ENCODE assay signal across 8 cellular contexts in the genomic region with DNA sequence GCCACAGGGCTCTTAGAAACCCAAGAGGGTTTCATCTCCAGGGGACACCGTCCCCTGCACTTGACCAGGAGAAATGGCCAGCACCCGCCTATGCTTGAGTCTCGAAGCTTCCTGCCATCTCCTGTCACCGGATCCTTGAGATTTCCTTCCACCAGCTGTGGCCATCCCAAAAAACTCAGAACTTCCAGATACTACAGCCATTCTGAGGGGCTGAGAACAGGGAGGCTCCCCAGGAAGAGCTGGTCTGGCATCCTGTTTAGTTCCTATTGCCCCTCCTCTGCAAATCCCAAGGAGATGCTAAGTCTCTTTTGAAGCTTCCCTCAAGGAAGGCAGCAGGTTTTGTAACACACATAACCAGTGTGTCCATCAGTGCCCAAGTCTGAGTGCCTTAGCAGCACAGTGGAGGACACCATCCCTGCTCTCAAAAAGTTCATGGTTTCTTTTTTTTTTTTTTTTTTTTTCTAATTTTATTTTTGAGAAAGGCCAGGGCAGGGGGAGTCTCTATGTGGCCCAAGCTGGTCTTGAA. TPM values are rescaled to one million over a fixed set of nuclear protein-coding genes. Genes with fewer than 3 reads are reported as not detected.
DNase-seq lines count a peak whose midpoint lies in the region; ATAC-seq and TF ChIP-seq lines count a peak whose summit lies in the region.

No MANE protein-coding gene starts in this region.

- peak overlapping the region; percentile 80 for H3K27ac ChIP-seq in cardiac muscle cell
- peak overlapping the region; percentile 80 to 95 for H3K27ac ChIP-seq in lung (ENCODE audit: low read depth in 1 of 2, low read length in 1 of 2)
- H3K27ac ChIP-seq in upper lobe of right lung = peak overlapping the region; percentile 93

- TF ChIP-seq CTCF in cardiac muscle cell (IDR thresholded peaks at IDR 0.05; ENCODE audit: low read depth, low read length) (no peak), astrocyte of the spinal cord (IDR thresholded peaks at IDR 0.05; ENCODE audit: low read depth, low read length) (no peak), lung (IDR thresholded peaks at IDR 0.05; ENCODE audit: control extremely low read depth, extremely low read depth) (no peak), upper lobe of right lung (IDR thresholded peaks at IDR 0.05) (no peak)

- peak overlapping the region; percentile 99 for H3K4me3 ChIP-seq in cardiac muscle cell
- peak overlapping the region; percentile 75 for H3K4me3 ChIP-seq in astrocyte of the spinal cord (ENCODE audit: low read depth, low read length)
- H3K4me3 ChIP-seq in lung = no peak overlapping the region
- peak overlapping the region; percentile 77 for H3K4me3 ChIP-seq in upper lobe of right lung

- H3K4me1 ChIP-seq in cardiac muscle cell (ENCODE audit: low read depth) (peaks cover 50% of the 10 kb centered on the region), lung (ENCODE audit: control insufficient read depth in 2 of 2, insufficient read depth in 2 of 2, low read length in 2 of 2) (peaks cover 30 to 32% of the 10 kb centered on the region in 2 donors), upper lobe of right lung (peaks cover 80% of the 10 kb centered on the region)

- intact Hi-C loops in left cardiac atrium (cut with DNase I) = no loop called here
- intact Hi-C loops in upper lobe of right lung (cut with DNase I) = no loop called here

- no peaks in the 10 kb centered on the region for H3K27me3 ChIP-seq in cardiac muscle cell
- no peaks in the 10 kb centered on the region for H3K27me3 ChIP-seq in lung (ENCODE audit: control insufficient read depth, insufficient read depth)
- H3K27me3 ChIP-seq in upper lobe of right lung = no peaks in the 10 kb centered on the region

- H3K36me3 ChIP-seq in cardiac muscle cell (peaks cover 2% of the 10 kb centered on the region), lung (ENCODE audit: control insufficient read depth in 2 of 2, insufficient read depth in 2 of 2, low read length in 2 of 2) (peaks cover 0 to 12% of the 10 kb centered on the region in 2 donors), upper lobe of right lung (peaks cover 19% of the 10 kb centered on the region)

- in situ Hi-C loops in astrocyte of the spinal cord (cut with HindIII; ENCODE audit: low sequenced_read_pairs) = no loop called here

- H3K9me3 ChIP-seq in cardiac muscle cell (ENCODE audit: low read depth) (no peaks in the 10 kb centered on the region), lung (ENCODE audit: control insufficient read depth in 2 of 2, insufficient read depth in 1 of 2, low read length in 1 of 2) (no peaks in the 10 kb centered on the region), upper lobe of right lung (no peaks in the 10 kb centered on the region)

- ATAC-seq in left cardiac atrium (no peak), lung (ENCODE audit: insufficient read depth, low FRiP score) (no peak), upper lobe of right lung (no peak), GM18502 (IDR thresholded peaks at IDR 0.05; ENCODE audit: poor library complexity, unreplicated experiment) (no peak)

- DNase-seq in cardiac muscle cell (ENCODE audit: low read depth in 1 of 2, low spot score in 1 of 2) (no peak), left cardiac atrium (no peak), astrocyte of the spinal cord (ENCODE audit: low read depth, low spot score) (no peak), lung (ENCODE audit: low spot score) (no peak), upper lobe of right lung (no peak), globus pallidus (ENCODE audit: low spot score) (no peak), AML-193 (lab: John Stamatoyannopoulos, UW) (no peak)

- 56 to 59% methylated on average over 4 of the region's 4 CpGs for WGBS in lung, 2 donors

RNA-seq across cellular contexts. Expression of gene UBALD2, which starts 2.0 kb away (rescaled TPM):
- 13.5 and 23.2 TPM in 2 replicates for total RNA-seq in cardiac muscle cell
- 13.2 and 19.6 TPM in 2 replicates for polyA plus RNA-seq in cardiac muscle cell
- 10 to 100 TPM; 21.3 to 30.8 TPM for total RNA-seq in left cardiac atrium
- total RNA-seq in lung = 10 to 100 TPM; 11.6 to 57.1 TPM
- polyA plus RNA-seq in lung = 10 to 100 TPM; 59.8 to 64.0 TPM
- total RNA-seq in upper lobe of right lung = 56.7 TPM

RNA-seq across cellular contexts. Expression of gene RNF157, which starts 26.8 kb away (rescaled TPM):
- total RNA-seq in cardiac muscle cell (11.4 and 15.0 TPM in 2 replicates), left cardiac atrium (10 to 100 TPM; 11.1 to 19.9 TPM), lung (1 to 10 TPM; 2.2 to 2.5 TPM), upper lobe of right lung (3.8 TPM)
- polyA plus RNA-seq in cardiac muscle cell (11.0 and 15.2 TPM in 2 replicates), lung (1 to 10 TPM in 1 of 2 donors, under 1 TPM in 1; 0.88 to 1.4 TPM)

RNA-seq across cellular contexts. Expression of gene QRICH2, which starts 41.0 kb away (rescaled TPM):
- 6.4 and 6.8 TPM in 2 replicates for total RNA-seq in cardiac muscle cell
- 2.2 and 5.0 TPM in 2 replicates for polyA plus RNA-seq in cardiac muscle cell
- 1 to 10 TPM; 1.9 to 3.9 TPM for total RNA-seq in left cardiac atrium
- 1 to 10 TPM; 2.3 to 3.0 TPM for total RNA-seq in lung
- 1 to 10 TPM; 2.5 to 4.7 TPM for polyA plus RNA-seq in lung
- total RNA-seq in upper lobe of right lung = 3.4 TPM
